Comparison of ENCODE assay signal across 21 cellular contexts in the genomic region with DNA sequence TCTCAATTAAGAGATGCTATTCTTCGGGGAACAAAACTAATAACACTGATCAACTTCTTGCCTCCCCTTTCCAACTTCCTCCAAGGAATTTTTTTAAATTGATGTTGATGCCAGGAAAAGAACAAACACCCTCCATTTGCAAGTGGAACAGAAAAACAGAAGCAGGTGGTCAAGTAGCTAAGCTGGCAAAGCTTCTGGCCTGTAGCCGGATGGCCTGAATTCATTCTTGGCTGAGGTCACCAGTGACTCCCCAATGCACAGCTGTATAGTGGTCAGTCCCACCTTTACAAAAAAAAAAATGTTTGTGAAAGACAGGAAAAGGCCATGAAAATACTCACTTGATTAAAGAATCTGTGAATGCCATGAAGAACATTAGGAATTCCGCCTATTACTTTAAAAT.
"Had no signal": no experiment of that assay in that cellular context is flagged by ENCODE, and none has a peak within 500 bp of the region (broad histone marks: within the 10 kb centered on the region; RNA-seq: fewer than 3 reads in every experiment).

No MANE protein-coding gene starts in this region.

- H3K9me3 ChIP-seq: heart right ventricle, lower lobe of right lung, mucosa of descending colon, neutrophil, sigmoid colon, suprapubic skin, tibial artery had no signal

- H3K36me3 ChIP-seq: heart right ventricle, lower lobe of right lung, neutrophil, sigmoid colon, suprapubic skin, tibial artery had no signal

- FAIRE-seq: bronchial epithelial cell had no signal

- DNase-seq: activated CD4-positive, alpha-beta T cell treated with anti-CD3 and anti-CD28 coated beads for 36 hours; activated CD4-positive, alpha-beta T cell treated with anti-CD3 and anti-CD28 coated beads, Interleukin-2, amount 50 U/mL, for 4 hours; activated CD4-positive, CD25-positive, alpha-beta regulatory T cell; activated effector memory CD4-positive, alpha-beta T cell treated with Interleukin-2 at 50 U/mL for 16 hours; activated naive CD4-positive, alpha-beta T cell treated with Interleukin-2 at 50 U/mL for 16 hours; activated T-cell treated with anti-CD3 and anti-CD28 coated beads for 4 hours; foreskin keratinocyte; heart right ventricle; kidney glomerular epithelial cell; lower lobe of right lung; mesendoderm; mucosa of descending colon; retina; sigmoid colon; stimulated activated naive CD4-positive, alpha-beta T cell; T-helper 1 cell; tibial artery had no signal

- H3K27me3 ChIP-seq: foreskin keratinocyte, heart right ventricle, neutrophil, sigmoid colon, suprapubic skin, tibial artery had no signal

- H3K27ac ChIP-seq: coronary artery, foreskin keratinocyte, lower lobe of right lung, neutrophil, sigmoid colon, suprapubic skin, tibial artery had no signal

- H3K4me3 ChIP-seq: coronary artery, heart right ventricle, lower lobe of right lung, mucosa of descending colon, sigmoid colon, suprapubic skin, tibial artery had no signal

- H3K4me1 ChIP-seq: suprapubic skin, tibial artery had no signal
